28 cellular contexts compared by ENCODE assay signal in the genomic region with DNA sequence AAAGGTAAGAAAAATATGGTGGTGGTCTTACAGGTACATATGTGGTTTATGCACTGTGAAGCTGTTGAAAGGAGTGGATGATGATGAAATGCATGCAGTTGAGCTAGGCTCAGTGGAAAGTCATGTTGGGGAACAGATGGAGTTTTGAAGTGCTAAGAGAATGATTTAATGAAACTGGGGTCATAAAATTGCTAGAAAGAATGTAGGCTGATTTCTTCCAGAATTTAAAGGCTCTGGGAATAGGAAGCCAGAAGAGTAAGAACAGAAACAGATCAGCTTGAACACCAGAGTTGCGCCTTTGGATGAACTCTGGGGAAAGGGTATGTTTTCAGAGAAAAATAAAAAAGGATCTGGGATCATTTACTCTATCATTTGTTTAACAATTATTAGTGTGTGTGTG.
"Had no signal": no experiment of that assay in that cellular context is flagged by ENCODE, and none has a peak within 500 bp of the region (broad histone marks: within the 10 kb centered on the region; RNA-seq: fewer than 3 reads in every experiment).

No MANE protein-coding gene starts in this region.

- ATAC-seq: activated CD4-positive, alpha-beta T cell treated with anti-CD3 and anti-CD28 coated beads for 36 hours; activated CD8-positive, alpha-beta memory T cell treated with anti-CD3 and anti-CD28 coated beads, Interleukin-2, amount 10 ng/mL, durations not matched to agents 7 days and 5 days; activated CD8-positive, alpha-beta T cell treated with anti-CD3 and anti-CD28 coated beads, Interleukin-2, amount 10 ng/mL, durations not matched to agents 7 days and 5 days; activated naive CD4-positive, alpha-beta T cell treated with anti-CD3 and anti-CD28 coated beads, Interleukin-2, amount 50 U/mL, for 72 hours; activated T-cell treated with anti-CD3 and anti-CD28 coated beads, Interleukin-2, amount 50 U/mL, for 72 hours; esophagus mucosa; foreskin keratinocyte; gastrocnemius medialis; heart left ventricle; T-cell had no signal

- H3K4me3 ChIP-seq: ascending aorta, coronary artery, dorsolateral prefrontal cortex, gastrocnemius medialis, heart left ventricle had no signal

- H3K36me3 ChIP-seq: ascending aorta, gastrocnemius medialis had no signal

- H3K27me3 ChIP-seq: ascending aorta, dorsolateral prefrontal cortex, foreskin keratinocyte, gastrocnemius medialis, heart left ventricle had no signal

- H3K9me3 ChIP-seq: ascending aorta, gastrocnemius medialis, heart left ventricle had no signal

- H3K4me1 ChIP-seq: foreskin keratinocyte, gastrocnemius medialis had no signal

- H3K27ac ChIP-seq: ascending aorta, coronary artery, dorsolateral prefrontal cortex, foreskin keratinocyte, gastrocnemius medialis, heart left ventricle had no signal

- DNase-seq: activated CD4-positive, alpha-beta memory T cell treated with anti-CD3 and anti-CD28 coated beads for 36 hours; activated CD4-positive, alpha-beta T cell treated with anti-CD3 and anti-CD28 coated beads for 36 hours; activated CD4-positive, alpha-beta T cell treated with anti-CD3 and anti-CD28 coated beads, Interleukin-2, amount 10 ng/mL, durations not matched to agents 24 days and 14 days; activated CD4-positive, CD25-positive, alpha-beta regulatory T cell; activated CD4-positive, CD25-positive, alpha-beta regulatory T cell treated with anti-CD3 and anti-CD28 coated beads, Interleukin-2, amount 50 U/mL, for 72 hours; activated CD8-positive, alpha-beta memory T cell treated with anti-CD3 and anti-CD28 coated beads, Interleukin-2, amount 10 ng/mL, durations not matched to agents 7 days and 5 days; activated CD8-positive, alpha-beta memory T cell treated with anti-CD3 and anti-CD28 coated beads, Interleukin-2, amount 50 U/mL, for 4 hours; activated CD8-positive, alpha-beta T cell treated with anti-CD3 and anti-CD28 coated beads, Interleukin-2, amount 10 ng/mL, durations not matched to agents 7 days and 5 days; activated gamma-delta T cell; activated naive CD4-positive, alpha-beta T cell; activated naive CD4-positive, alpha-beta T cell treated with anti-CD3 and anti-CD28 coated beads, Interleukin-2, amount 10 ng/mL, durations not matched to agents 7 days and 5 days; activated naive CD8-positive, alpha-beta T cell treated with anti-CD3 and anti-CD28 coated beads, Interleukin-2, amount 10 ng/mL, durations not matched to agents 7 days and 5 days; activated T-cell treated with anti-CD3 and anti-CD28 coated beads for 4 hours; activated T-cell treated with anti-CD3 and anti-CD28 coated beads, Interleukin-2, amount 50 U/mL, for 24 hours; activated T-cell treated with anti-CD3 and anti-CD28 coated beads, Interleukin-2, amount 50 U/mL, for 72 hours; dorsolateral prefrontal cortex; effector memory CD4-positive, alpha-beta T cell; endodermal cell; foreskin keratinocyte; gastrocnemius medialis; glutamatergic neuron; heart left ventricle; T-cell; T1000 had no signal
